ENCODE assay signal across 9 cellular contexts in the genomic region with DNA sequence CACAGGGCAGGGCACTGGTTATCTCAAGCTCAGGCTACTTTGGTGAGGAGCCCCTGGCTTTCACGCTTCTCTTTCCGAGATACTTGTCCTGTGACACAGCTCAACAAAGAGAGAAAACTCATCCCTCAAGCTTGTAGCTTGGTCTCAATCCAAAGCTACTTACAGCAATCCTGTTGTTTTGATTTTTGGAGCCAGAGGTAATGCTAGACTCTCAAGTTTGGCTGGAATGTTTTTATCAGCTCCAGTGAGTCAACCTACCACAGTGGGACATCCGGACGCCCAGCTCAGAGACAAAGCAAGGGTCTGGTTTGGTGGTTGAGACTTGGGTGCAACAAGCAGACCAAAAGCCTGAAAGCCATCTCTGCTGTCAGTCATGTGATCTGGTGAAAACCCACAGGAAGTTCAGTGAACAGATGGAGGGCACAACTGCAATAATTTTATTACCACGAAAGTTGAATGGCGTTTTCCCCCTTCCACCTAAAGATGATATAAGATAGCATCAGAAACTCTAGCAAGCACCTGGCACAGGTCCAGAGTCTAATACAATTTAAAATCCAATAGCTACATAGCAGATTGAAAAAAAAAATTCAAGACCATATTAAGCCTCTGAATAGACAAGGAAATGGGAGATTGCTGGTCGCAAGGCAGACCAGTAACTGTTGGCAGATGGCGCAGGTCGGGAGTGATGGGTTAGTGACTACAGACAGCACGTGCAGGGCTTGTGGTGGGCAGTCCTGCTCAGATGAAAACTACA.
DNase-seq lines count a peak whose midpoint lies in the region; ATAC-seq, FAIRE-seq and TF ChIP-seq lines count a peak whose summit lies in the region.
"Had no signal": no experiment of that assay in that cellular context is flagged by ENCODE, and none has a peak within 500 bp of the region (broad histone marks: within the 10 kb centered on the region; RNA-seq: fewer than 3 reads in every experiment).

No MANE protein-coding gene starts in this region.

- peak; percentile 46 for DNase-seq in activated CD4-positive, alpha-beta memory T cell treated with anti-CD3 and anti-CD28 coated beads, Interleukin-2, amount 10 ng/mL, durations not matched to agents 7 days and 5 days
- DNase-seq in activated CD4-positive, alpha-beta memory T cell treated with anti-CD3 and anti-CD28 coated beads for 36 hours: no peak
- DNase-seq in RCC 7860 (ENCODE audit: low spot score) (peak; percentile 77), fibroblast of the aortic adventitia (ENCODE audit: low read depth) (peak; percentile 95), stromal cell of bone marrow (ENCODE audit: low read depth) (peak; percentile 90), ecto neural progenitor cell (ENCODE audit: low spot score) (no peak)
- DNase-seq: NCI-H748 treated with DMSO at 0.1 percent for 48 hours had no signal

- H3K9me3 Mint-ChIP-seq in activated CD4-positive, alpha-beta memory T cell treated with anti-CD3 and anti-CD28 coated beads, Interleukin-2, amount 10 ng/mL, durations not matched to agents 7 days and 5 days: no peaks in the 10 kb centered on the region
- H3K9me3 Mint-ChIP-seq in activated CD4-positive, alpha-beta memory T cell treated with anti-CD3 and anti-CD28 coated beads for 36 hours: no peaks in the 10 kb centered on the region

- ATAC-seq in GM18519 (IDR thresholded peaks at IDR 0.05; ENCODE audit: low FRiP score, unreplicated experiment) (no peak), HG03442 (IDR thresholded peaks at IDR 0.05; ENCODE audit: unreplicated experiment) (no peak)

- TF ChIP-seq CTCF in fibroblast of the aortic adventitia (IDR thresholded peaks at IDR 0.05; ENCODE audit: insufficient read depth, low read length): no peak

- peaks cover 39% of the 10 kb centered on the region for H3K4me1 Mint-ChIP-seq in activated CD4-positive, alpha-beta memory T cell treated with anti-CD3 and anti-CD28 coated beads, Interleukin-2, amount 10 ng/mL, durations not matched to agents 7 days and 5 days
- H3K4me1 Mint-ChIP-seq in activated CD4-positive, alpha-beta memory T cell treated with anti-CD3 and anti-CD28 coated beads for 36 hours (ENCODE audit: low read depth): peaks cover 34% of the 10 kb centered on the region

- H3K36me3 Mint-ChIP-seq in activated CD4-positive, alpha-beta memory T cell treated with anti-CD3 and anti-CD28 coated beads, Interleukin-2, amount 10 ng/mL, durations not matched to agents 7 days and 5 days (ENCODE audit: low read depth): peaks cover 7% of the 10 kb centered on the region
- H3K36me3 Mint-ChIP-seq in activated CD4-positive, alpha-beta memory T cell treated with anti-CD3 and anti-CD28 coated beads for 36 hours: no peaks in the 10 kb centered on the region

- no peak overlapping the region for H3K27ac Mint-ChIP-seq in activated CD4-positive, alpha-beta memory T cell treated with anti-CD3 and anti-CD28 coated beads, Interleukin-2, amount 10 ng/mL, durations not matched to agents 7 days and 5 days
- H3K27ac Mint-ChIP-seq in activated CD4-positive, alpha-beta memory T cell treated with anti-CD3 and anti-CD28 coated beads for 36 hours: no peak overlapping the region

- no peak overlapping the region for H3K4me3 Mint-ChIP-seq in activated CD4-positive, alpha-beta memory T cell treated with anti-CD3 and anti-CD28 coated beads, Interleukin-2, amount 10 ng/mL, durations not matched to agents 7 days and 5 days
- H3K4me3 Mint-ChIP-seq in activated CD4-positive, alpha-beta memory T cell treated with anti-CD3 and anti-CD28 coated beads for 36 hours: no peak overlapping the region

- no peaks in the 10 kb centered on the region for H3K27me3 Mint-ChIP-seq in activated CD4-positive, alpha-beta memory T cell treated with anti-CD3 and anti-CD28 coated beads, Interleukin-2, amount 10 ng/mL, durations not matched to agents 7 days and 5 days
- no peaks in the 10 kb centered on the region for H3K27me3 Mint-ChIP-seq in activated CD4-positive, alpha-beta memory T cell treated with anti-CD3 and anti-CD28 coated beads for 36 hours

- FAIRE-seq in RCC 7860 (lab: Jason Lieb, UNC): no peak

- no peak overlapping the region for H3K4me3 ChIP-seq in fibroblast of the aortic adventitia (ENCODE audit: low read depth, low read length)

- POLR2A ChIA-PET in activated CD4-positive, alpha-beta memory T cell treated with anti-CD3 and anti-CD28 coated beads, Interleukin-2, amount 10 ng/mL, durations not matched to agents 7 days and 5 days (lab: Charles Lee): interaction anchor here (0.5 kb wide), 1 partner anchor 11 kb away, joined by 3 read pairs; no protein-coding TSS in a partner anchor
- POLR2A ChIA-PET in activated CD4-positive, alpha-beta memory T cell treated with anti-CD3 and anti-CD28 coated beads for 36 hours (lab: Charles Lee): no interaction called here

- CTCF ChIA-PET in activated CD4-positive, alpha-beta memory T cell treated with anti-CD3 and anti-CD28 coated beads, Interleukin-2, amount 10 ng/mL, durations not matched to agents 7 days and 5 days (lab: Charles Lee): interaction anchor here (0.5 to 2.5 kb wide), 2 partner anchors 11 to 382 kb away, joined by 3 to 11 read pairs; no protein-coding TSS in a partner anchor
- CTCF ChIA-PET in activated CD4-positive, alpha-beta memory T cell treated with anti-CD3 and anti-CD28 coated beads for 36 hours (lab: Charles Lee): no interaction called here

- intact Hi-C loops in activated CD4-positive, alpha-beta memory T cell treated with anti-CD3 and anti-CD28 coated beads for 36 hours (cut with micrococcal nuclease): no loop called here

Comparison
In these comparisons a context has a peak if more than half of its experiments do, and no peak if none do; other contexts are left out.
1. DNase-seq: peak in activated CD4-positive, alpha-beta memory T cell treated with anti-CD3 and anti-CD28 coated beads, Interleukin-2, amount 10 ng/mL, durations not matched to agents 7 days and 5 days (single experiment), RCC 7860 (single experiment), fibroblast of the aortic adventitia (single experiment) and stromal cell of bone marrow (single experiment); none in activated CD4-positive, alpha-beta memory T cell treated with anti-CD3 and anti-CD28 coated beads for 36 hours (single experiment) and ecto neural progenitor cell (single experiment).